Comparison of ENCODE assay signal across 9 cellular contexts in the genomic region with DNA sequence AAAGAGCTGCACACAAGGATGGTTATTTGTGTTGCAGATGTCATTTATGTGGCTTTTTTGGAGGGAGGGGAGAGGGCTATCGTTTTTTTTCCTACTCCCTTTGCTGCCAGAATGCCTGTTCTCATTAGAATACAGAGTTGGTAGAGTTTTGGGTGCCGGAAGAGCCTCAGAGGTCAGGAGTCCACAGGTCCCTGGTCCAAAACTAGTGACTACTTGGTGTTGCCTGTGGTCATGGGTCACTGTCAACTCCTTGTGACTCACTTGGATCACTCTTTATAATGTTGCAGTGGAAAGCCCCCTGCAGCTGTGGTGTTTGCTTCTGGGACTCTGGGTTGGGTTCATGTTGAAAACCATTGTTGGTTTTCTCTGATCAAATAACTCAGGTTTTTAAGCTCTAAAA.
"Had no signal": no experiment of that assay in that cellular context is flagged by ENCODE, and none has a peak within 500 bp of the region (broad histone marks: within the 10 kb centered on the region; RNA-seq: fewer than 3 reads in every experiment).

No MANE protein-coding gene starts in this region.

- H3K27ac Mint-ChIP-seq: HFFc6 had no signal

- FAIRE-seq: K562 had no signal

- H3K9me3 Mint-ChIP-seq: HFFc6 had no signal

- DNase-seq: GM23248, GOT3, H7, HFFc6, IMR-90 had no signal

- ATAC-seq: HCT116, K562 had no signal

- H2AFZ ChIP-seq: GM23248 had no signal

- H3K4me1 ChIP-seq: HAP-1 had no signal

- H3K9me3 ChIP-seq: HAP-1 had no signal

- H3K4me3 ChIP-seq: GM23248, HAP-1, K562 had no signal

- H3K36me3 ChIP-seq: HAP-1 had no signal

- H3K4me3 Mint-ChIP-seq: HFFc6 had no signal

- H3K27ac ChIP-seq: GM23248, HL-60 had no signal

- H3K9ac ChIP-seq: GM23248 had no signal
